ENCODE assay signal across 8 cellular contexts in the genomic region with DNA sequence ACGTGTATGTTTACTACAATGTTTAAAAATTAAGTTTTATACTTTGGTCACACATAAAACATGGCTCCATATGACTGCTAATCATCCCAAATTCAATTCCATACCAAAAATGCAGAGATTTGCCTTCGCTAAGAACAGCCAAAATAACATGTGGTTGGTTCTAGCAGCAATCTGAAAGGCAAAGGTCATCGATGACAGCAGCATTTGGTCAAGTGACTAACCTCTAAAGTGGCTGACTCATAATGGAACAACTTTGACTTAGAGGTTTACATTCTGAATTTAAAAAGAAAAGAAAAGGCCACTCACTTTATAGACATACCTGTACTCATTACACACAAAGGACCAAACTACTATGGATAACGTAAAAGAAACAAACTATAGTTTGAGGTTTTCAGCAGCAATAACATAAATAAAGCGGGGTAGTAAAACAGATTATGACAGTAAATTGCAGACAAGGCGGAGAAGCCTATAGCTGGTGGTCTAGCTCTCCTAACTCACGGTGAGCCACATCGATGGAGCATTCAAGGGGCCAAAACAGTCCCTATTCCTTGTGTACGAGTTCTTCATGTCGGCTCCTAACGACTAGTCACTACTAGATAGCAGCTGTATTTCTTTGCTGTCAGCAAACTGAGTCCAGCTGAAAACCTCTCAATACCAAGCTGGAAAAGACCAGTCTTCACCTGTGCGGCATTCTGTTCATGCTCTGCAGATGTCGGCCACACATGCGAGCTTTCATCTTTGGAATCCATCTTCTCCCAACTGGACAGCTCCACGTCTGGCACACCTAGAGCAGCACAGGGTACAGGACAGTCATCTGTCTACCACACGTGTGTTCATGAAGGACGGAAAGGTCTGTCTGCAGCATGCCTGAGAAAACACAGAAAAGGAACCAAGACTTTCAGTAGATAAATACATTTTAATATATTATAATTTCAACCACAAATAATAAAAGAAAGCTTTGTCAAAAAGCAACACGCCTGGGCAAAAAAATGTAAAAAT. TPM values are rescaled to one million over a fixed set of nuclear protein-coding genes. Genes with fewer than 3 reads are reported as not detected.
DNase-seq lines count a peak whose midpoint lies in the region; ATAC-seq and TF ChIP-seq lines count a peak whose summit lies in the region.

No MANE protein-coding gene starts in this region.

- H3K27me3 ChIP-seq in skeletal muscle satellite cell (ENCODE audit: control insufficient read depth, insufficient read depth, low read length) = no peaks in the 10 kb centered on the region

- H3K4me2 ChIP-seq in skeletal muscle satellite cell (ENCODE audit: low read length) = peak overlapping the region; percentile 63

- H3K36me3 Mint-ChIP-seq in activated B cell treated with CpG ODN at 0.5 μM for 24 hours (ENCODE audit: low read depth) = peaks cover 21% of the 10 kb centered on the region

- H3K9ac ChIP-seq in skeletal muscle satellite cell (ENCODE audit: low read depth, low read length) = no peak overlapping the region

- CTCF ChIA-PET in activated B cell treated with CpG ODN at 0.5 μM for 24 hours (lab: Charles Lee) = no interaction called here

- H3K4me1 ChIP-seq in skeletal muscle satellite cell (ENCODE audit: control insufficient read depth, insufficient read depth, low read length) = peaks cover 12% of the 10 kb centered on the region

- POLR2A ChIA-PET in activated B cell treated with CpG ODN at 0.5 μM for 24 hours (lab: Charles Lee) = interaction anchor here (1.1 to 1.5 kb wide), 2 partner anchors 12 to 43 kb away, joined by 4 to 17 read pairs; partner anchors contain the start of gene PRDM10

- no peak for TF ChIP-seq CTCF in AG10803 (conservative IDR thresholded peaks at IDR 0.05; ENCODE audit: low read length)
- TF ChIP-seq CTCF in activated B cell treated with CpG ODN at 0.5 μM for 24 hours (IDR thresholded peaks at IDR 0.05) = no peak

- intact Hi-C loops in activated B cell treated with CpG ODN at 0.5 μM for 24 hours (cut with micrococcal nuclease) = loop anchor here (2.0 kb wide), 1 partner anchor 42 kb away; the partner anchor contains the start of gene PRDM10

- peak overlapping the region; percentile 47 for H3K27ac Mint-ChIP-seq in activated B cell treated with CpG ODN at 0.5 μM for 24 hours

- H3K4me3 ChIP-seq in AG10803 (ENCODE audit: low read length) = no peak overlapping the region
- H3K4me3 ChIP-seq in skeletal muscle satellite cell (ENCODE audit: low read length) = no peak overlapping the region

- ATAC-seq in GM19025 (IDR thresholded peaks at IDR 0.05; ENCODE audit: low read depth, unreplicated experiment) = peak; percentile 90
- ATAC-seq in HG03103 (IDR thresholded peaks at IDR 0.05; ENCODE audit: low read depth, unreplicated experiment) = peak; percentile 94
- ATAC-seq in activated B cell treated with CpG ODN at 0.5 μM for 24 hours (ENCODE audit: low read depth) = peak; percentile 60

- no peaks in the 10 kb centered on the region for H3K9me3 Mint-ChIP-seq in activated B cell treated with CpG ODN at 0.5 μM for 24 hours

- no peaks in the 10 kb centered on the region for H3K9me3 ChIP-seq in skeletal muscle satellite cell (replicated peaks; ENCODE audit: low read length)

- H3K4me3 Mint-ChIP-seq in activated B cell treated with CpG ODN at 0.5 μM for 24 hours = peak overlapping the region; percentile 39

- peaks cover 16% of the 10 kb centered on the region for H3K4me1 Mint-ChIP-seq in activated B cell treated with CpG ODN at 0.5 μM for 24 hours

- H3K27me3 Mint-ChIP-seq in activated B cell treated with CpG ODN at 0.5 μM for 24 hours = no peaks in the 10 kb centered on the region

- DNase-seq in AG10803 (ENCODE audit: low read depth) (peak; percentile 72), activated B cell treated with CpG ODN at 0.5 μM for 24 hours (no peak), NOMO-1 treated with DMSO at 0.1 percent for 48 hours (lab: John Stamatoyannopoulos, UW; ENCODE audit: unreplicated experiment) (no peak), NCI-H128 (lab: John Stamatoyannopoulos, UW; ENCODE audit: unreplicated experiment) (no peak), NCI-H2081 (lab: John Stamatoyannopoulos, UW) (no peak)

- peaks cover 5% of the 10 kb centered on the region for H3K36me3 ChIP-seq in skeletal muscle satellite cell (ENCODE audit: insufficient read depth, low read length)

RNA-seq across cellular contexts. Expression of gene PRDM10, which starts 42.1 kb away (rescaled TPM):
- 14.6 and 15.3 TPM in 2 replicates for total RNA-seq in activated B cell treated with CpG ODN at 0.5 μM for 24 hours
- 5.1 and 6.1 TPM in 2 replicates for total RNA-seq in skeletal muscle satellite cell (2012; rRNA removed)
